In the genomic region with DNA sequence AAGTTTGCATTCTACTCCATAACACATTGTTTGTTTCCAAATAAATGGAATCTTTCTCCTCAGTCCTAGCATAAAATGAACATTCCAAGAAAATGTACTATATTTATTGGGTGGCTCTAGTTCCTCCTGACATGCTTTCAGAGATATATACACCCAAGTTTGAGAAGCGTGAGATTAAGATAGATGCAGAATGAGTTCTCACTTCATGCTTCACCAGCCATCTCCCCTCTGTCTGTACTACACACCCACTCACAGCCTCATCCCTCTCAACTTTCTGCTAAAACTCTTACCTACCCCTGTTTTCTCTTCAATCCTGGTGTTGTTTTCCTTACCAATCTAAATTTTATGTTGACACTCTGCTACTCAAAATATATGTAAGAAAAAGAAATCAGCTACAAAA, we compare ENCODE assay signal across 18 cellular contexts.
"Had no signal": no experiment of that assay in that cellular context is flagged by ENCODE, and none has a peak within 500 bp of the region (broad histone marks: within the 10 kb centered on the region; RNA-seq: fewer than 3 reads in every experiment).

No MANE protein-coding gene starts in this region.

- H3K36me3 Mint-ChIP-seq: activated naive CD8-positive, alpha-beta T cell had no signal

- H3K4me3 Mint-ChIP-seq: activated CD4-positive, alpha-beta T cell treated with anti-CD3 and anti-CD28 coated beads, Interleukin-2, amount 10 ng/mL, durations not matched to agents 24 days and 14 days; activated naive CD8-positive, alpha-beta T cell; effector memory CD8-positive, alpha-beta T cell; naive thymus-derived CD4-positive, alpha-beta T cell; T-helper 17 cell; WTC11 had no signal

- FAIRE-seq: islet of Langerhans had no signal

- H3K27ac Mint-ChIP-seq: activated CD4-positive, alpha-beta T cell treated with anti-CD3 and anti-CD28 coated beads, Interleukin-2, amount 10 ng/mL, durations not matched to agents 24 days and 14 days; activated naive CD8-positive, alpha-beta T cell; effector memory CD8-positive, alpha-beta T cell; naive thymus-derived CD4-positive, alpha-beta T cell; T-helper 17 cell; WTC11 had no signal

- H3K27me3 Mint-ChIP-seq: activated naive CD8-positive, alpha-beta T cell had no signal

- DNase-seq: activated CD4-positive, alpha-beta T cell treated with anti-CD3 and anti-CD28 coated beads, Interleukin-2, amount 10 ng/mL, durations not matched to agents 24 days and 14 days; activated gamma-delta T cell treated with Interleukin-2 at 50 U/mL for 16 hours; amygdala; dermis blood vessel endothelial cell; effector memory CD8-positive, alpha-beta T cell; gastrocnemius medialis; heart left ventricle; mucosa of descending colon; naive thymus-derived CD4-positive, alpha-beta T cell; stimulated activated CD4-positive, alpha-beta T cell treated with anti-CD3 and anti-CD28 coated beads, Interleukin-4, amount 100 ng/mL, for 24 hours; stimulated activated naive CD4-positive, alpha-beta T cell treated with Interleukin-2 at 50 U/mL for 16 hours; T-helper 17 cell; upper lobe of right lung had no signal

- H3K36me3 ChIP-seq: breast epithelium, gastrocnemius medialis, heart left ventricle, upper lobe of right lung had no signal

- H3K9me3 ChIP-seq: breast epithelium, gastrocnemius medialis, mucosa of descending colon, upper lobe of right lung had no signal

- H3K27ac ChIP-seq: gastrocnemius medialis, heart left ventricle, upper lobe of right lung had no signal

- ATAC-seq: effector memory CD8-positive, alpha-beta T cell; gastrocnemius medialis; left lobe of liver; mucosa of descending colon; naive thymus-derived CD4-positive, alpha-beta T cell; T-helper 17 cell had no signal

- H3K4me1 ChIP-seq: breast epithelium, gastrocnemius medialis, upper lobe of right lung had no signal

- H3K9me3 Mint-ChIP-seq: effector memory CD8-positive, alpha-beta T cell had no signal

- H3K4me3 ChIP-seq: breast epithelium, gastrocnemius medialis, heart left ventricle, mucosa of descending colon, upper lobe of right lung had no signal

- H3K27me3 ChIP-seq: breast epithelium, gastrocnemius medialis, heart left ventricle, upper lobe of right lung had no signal

- H3K4me1 Mint-ChIP-seq: activated CD4-positive, alpha-beta T cell treated with anti-CD3 and anti-CD28 coated beads, Interleukin-2, amount 10 ng/mL, durations not matched to agents 24 days and 14 days had no signal
